In genomic region chr18:9619056-9619455, GRCh38 we compare ENCODE assay signal across 1 cellular context.
TF ChIP-seq lines count a peak whose summit lies in the region.

No MANE protein-coding gene starts in this region.

TF ChIP-seq in IMR-90, 13 proteins besides CTCF, POLR2A, EP300 and RAD21 (continued from another document):
- no peak for TF ChIP-seq ELK1 (IDR thresholded peaks at IDR 0.05; ENCODE audit: borderline replicate concordance, low read depth, low read length)
- no peak for TF ChIP-seq CHD1 (IDR thresholded peaks at IDR 0.05; ENCODE audit: low read depth, low read length)
- TF ChIP-seq NFE2L2 (IDR thresholded peaks at IDR 0.05; ENCODE audit: low read depth, low read length): no peak
